In the genomic region with DNA sequence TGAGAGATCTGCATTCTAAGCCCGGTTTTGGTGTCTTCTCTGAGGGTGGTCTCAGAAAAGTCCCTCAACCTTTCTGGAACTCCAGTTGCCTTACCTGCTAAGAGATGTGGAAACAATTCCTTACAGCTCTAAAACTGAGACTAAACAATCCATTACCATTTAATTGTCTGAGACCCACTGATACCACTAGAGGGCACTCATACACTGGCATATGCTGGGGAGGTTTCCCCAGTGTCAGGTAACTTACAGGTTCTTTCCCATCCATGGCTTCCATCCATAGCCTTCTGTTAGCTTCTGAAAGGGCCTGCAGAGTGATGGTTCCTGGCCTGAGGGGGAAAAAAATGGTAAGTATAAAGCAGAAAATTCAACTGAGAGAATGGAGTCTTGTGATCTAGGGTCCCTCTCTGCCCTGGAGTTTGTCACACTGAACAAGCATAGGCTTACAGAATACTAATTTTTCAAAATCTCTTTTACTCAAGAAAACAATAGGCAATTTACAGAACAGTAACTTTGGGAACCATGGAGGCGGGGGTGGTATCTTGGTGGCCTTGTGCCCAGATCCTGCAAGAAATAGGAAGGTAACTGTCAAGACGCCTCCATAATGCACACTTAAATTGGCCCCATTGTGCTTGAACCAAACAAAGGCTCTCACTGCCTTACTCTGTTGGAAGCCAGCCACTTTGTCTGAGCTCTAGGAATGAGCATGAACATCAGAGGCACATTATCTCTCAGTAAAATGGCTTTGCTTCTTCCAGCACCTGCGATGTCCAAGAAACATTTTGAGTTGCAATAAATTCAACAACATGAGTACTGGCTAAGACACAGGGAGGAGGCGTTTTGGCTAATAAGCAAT, we compare ENCODE assay signal across 8 cellular contexts.
DNase-seq lines count a peak whose midpoint lies in the region; ATAC-seq and TF ChIP-seq lines count a peak whose summit lies in the region.

No MANE protein-coding gene starts in this region.

- H3K4me1 ChIP-seq in smooth muscle cell (ENCODE audit: low read depth) = no peaks in the 10 kb centered on the region

- ATAC-seq in HG02840 (IDR thresholded peaks at IDR 0.05; ENCODE audit: low FRiP score, unreplicated experiment) = peak; percentile 79
- no peak for ATAC-seq in GM21447 (IDR thresholded peaks at IDR 0.05; ENCODE audit: unreplicated experiment)

- no peaks in the 10 kb centered on the region for H3K36me3 ChIP-seq in smooth muscle cell (ENCODE audit: low read depth)

- no peak overlapping the region for H3K4me2 ChIP-seq in smooth muscle cell

- H4K20me1 ChIP-seq in smooth muscle cell (ENCODE audit: low read depth) = no peaks in the 10 kb centered on the region

- H3K79me2 ChIP-seq in smooth muscle cell (ENCODE audit: low read depth) = no peaks in the 10 kb centered on the region

- no peaks in the 10 kb centered on the region for H3K9me3 ChIP-seq in smooth muscle cell (replicated peaks; ENCODE audit: low read depth)

- 64% methylated on average over 5 of the region's 5 CpGs for WGBS in smooth muscle cell (ENCODE audit: low lambda C conversion rate)

- H3K27ac ChIP-seq in C4-2B (no peak overlapping the region), smooth muscle cell (ENCODE audit: low read depth) (no peak overlapping the region)

- TF ChIP-seq CTCF in C4-2B (conservative IDR thresholded peaks at IDR 0.05) (peak; percentile 70), GM12875 (IDR thresholded peaks at IDR 0.05; ENCODE audit: borderline replicate concordance, insufficient read depth, low read depth, low read length) (peak; percentile 62), smooth muscle cell (IDR thresholded peaks at IDR 0.05; ENCODE audit: borderline replicate concordance, insufficient read depth, poor library complexity, severe bottlenecking) (peak; percentile 61)

- H3K4me3 ChIP-seq in GM12875 (ENCODE audit: low read depth, low read length) = no peak overlapping the region
- H3K4me3 ChIP-seq in smooth muscle cell = no peak overlapping the region

- no peak overlapping the region for H3K9ac ChIP-seq in smooth muscle cell (ENCODE audit: low read depth)

- no peaks in the 10 kb centered on the region for H3K27me3 ChIP-seq in smooth muscle cell (ENCODE audit: low read depth)

- H2AFZ ChIP-seq in smooth muscle cell (ENCODE audit: low read depth) = no peak overlapping the region

- DNase-seq in NCI-H2227 treated with DMSO at 0.1 percent for 48 hours (lab: John Stamatoyannopoulos, UW) (peak; percentile 83), amniotic stem cell (lab: John Stamatoyannopoulos, UW) (peak; percentile 11), hepatic stellate cell (ENCODE audit: low spot score) (peak; percentile 27), smooth muscle cell (lab: John Stamatoyannopoulos, UW; ENCODE audit: unreplicated experiment) (no peak)

- no peaks in the 10 kb centered on the region for H3F3A ChIP-seq in smooth muscle cell (ENCODE audit: low read depth)
